20 cellular contexts compared by ENCODE assay signal in the genomic region with DNA sequence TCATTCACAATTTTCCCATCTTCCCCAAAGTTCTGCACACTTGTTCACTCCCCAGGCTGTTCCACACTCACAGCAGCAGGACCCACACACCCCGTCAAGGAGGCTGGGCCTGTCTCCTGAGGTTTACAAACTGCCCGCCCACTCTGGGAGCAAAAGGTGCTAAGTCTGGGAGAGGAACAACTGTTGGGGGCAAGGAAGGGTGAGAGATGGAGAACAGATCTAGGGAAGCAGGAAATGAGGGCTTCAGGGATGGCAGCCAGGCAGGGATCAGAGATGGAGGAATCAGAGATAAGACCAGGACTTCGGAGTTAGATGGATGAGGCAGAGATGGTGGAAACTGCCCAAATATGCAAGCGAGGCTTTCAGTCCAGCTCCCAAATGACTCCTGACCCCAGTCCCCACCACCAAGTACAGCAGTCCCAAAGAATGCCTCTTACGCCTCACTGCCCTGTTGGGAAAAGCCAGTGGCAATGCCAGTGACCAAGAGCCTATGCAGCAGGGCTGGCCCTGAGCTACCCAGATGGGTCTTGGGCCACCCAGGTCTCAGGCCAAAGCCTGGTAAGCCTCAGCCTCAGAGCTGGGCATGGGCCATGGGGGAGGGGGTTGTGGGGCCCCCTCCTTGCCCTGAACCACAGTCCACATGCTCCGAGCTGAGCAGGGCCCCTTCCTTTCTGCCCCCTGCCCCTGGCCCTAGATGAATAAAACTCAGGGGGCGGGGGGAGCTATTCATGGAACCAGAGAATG.
"Had no signal": no experiment of that assay in that cellular context is flagged by ENCODE, and none has a peak within 500 bp of the region (broad histone marks: within the 10 kb centered on the region; RNA-seq: fewer than 3 reads in every experiment).

No MANE protein-coding gene starts in this region.

- H3K4me3 Mint-ChIP-seq: naive thymus-derived CD8-positive, alpha-beta T cell had no signal

- H3K27ac ChIP-seq: colonic mucosa, heart left ventricle, ovary, right atrium auricular region, uterus had no signal

- FAIRE-seq: small intestine had no signal

- ATAC-seq: heart left ventricle; left colon; left ventricle myocardium superior; mucosa of descending colon; naive thymus-derived CD8-positive, alpha-beta T cell had no signal

- H3K4me1 ChIP-seq: colonic mucosa, right atrium auricular region, uterus had no signal

- H3K36me3 Mint-ChIP-seq: naive thymus-derived CD8-positive, alpha-beta T cell had no signal

- DNase-seq: colonic mucosa; dermis blood vessel endothelial cell; erythroblast; foreskin melanocyte; heart left ventricle; hippocampal formation; left colon; left ventricle myocardium superior; mucosa of descending colon; naive thymus-derived CD8-positive, alpha-beta T cell; nucleus accumbens; ovary; small intestine; stimulated activated CD4-positive, alpha-beta T cell treated with anti-CD3 and anti-CD28 coated beads, Interleukin-12 subunit alpha, Interleukin-12 subunit beta, amount 100 ng/mL, for 4 hours; stimulated activated CD4-positive, alpha-beta T cell treated with anti-CD3 and anti-CD28 coated beads, Interleukin-2, amount 100 ng/mL, for 48 hours; stimulated activated naive CD4-positive, alpha-beta T cell treated with Interleukin-2 at 50 U/mL for 16 hours; trophoblast cell; uterus had no signal

- H3K36me3 ChIP-seq: colonic mucosa, heart left ventricle, ovary, right atrium auricular region, uterus had no signal

- H3K4me3 ChIP-seq: colonic mucosa, heart left ventricle, lung, mucosa of descending colon, ovary, right atrium auricular region, uterus had no signal

- H3K9me3 ChIP-seq: colonic mucosa, heart left ventricle, mucosa of descending colon, ovary, right atrium auricular region, uterus had no signal

- H3K27me3 ChIP-seq: colonic mucosa, ovary, right atrium auricular region, uterus had no signal

- H3K9me3 Mint-ChIP-seq: naive thymus-derived CD8-positive, alpha-beta T cell had no signal
